In genomic region chr7:64628192-64628591, GRCh38 we compare ENCODE assay signal across 21 cellular contexts. TPM values are rescaled to one million over a fixed set of nuclear protein-coding genes. Genes with fewer than 3 reads are reported as not detected.
A peak's percentile ranks its signal among the peaks of the same experiment; 100 is the strongest.
DNase-seq lines count a peak whose midpoint lies in the region; ATAC-seq and TF ChIP-seq lines count a peak whose summit lies in the region.
"Had no signal": no experiment of that assay in that cellular context is flagged by ENCODE, and none has a peak within 500 bp of the region (broad histone marks: within the 10 kb centered on the region; RNA-seq: fewer than 3 reads in every experiment).

No MANE protein-coding gene starts in this region.

- H3K9me3 ChIP-seq in right lobe of liver (no peaks in the 10 kb centered on the region), suprapubic skin (no peaks in the 10 kb centered on the region)
- H3K9me3 ChIP-seq: Peyer's patch had no signal

- H3K27ac ChIP-seq in right lobe of liver (peak overlapping the region in 2 of 3 donors; percentile 10 to 78), suprapubic skin (peak overlapping the region; percentile 68)
- H3K27ac ChIP-seq: Peyer's patch, SJSA1 had no signal

- intact Hi-C loops in right lobe of liver (cut with DNase I) = no loop called here

- H3K4me1 ChIP-seq in right lobe of liver (peaks cover 0 to 7% (median 0%) of the 10 kb centered on the region in 4 donors), suprapubic skin (peaks cover 11% of the 10 kb centered on the region)
- H3K4me1 ChIP-seq: Peyer's patch, SJSA1 had no signal

- ATAC-seq in right lobe of liver (peak in 3 of 4 donors; percentile 3 to 53 (median 26)), HG02885 (IDR thresholded peaks at IDR 0.05; ENCODE audit: poor library complexity, unreplicated experiment) (no peak)
- ATAC-seq: GM23338 had no signal

- no peak for TF ChIP-seq EP300 in suprapubic skin (IDR thresholded peaks at IDR 0.05)

- peak; percentile 87 for DNase-seq in SKM-1 (lab: John Stamatoyannopoulos, UW; ENCODE audit: unreplicated experiment)
- peak; percentile 78 for DNase-seq in epithelial cell of esophagus (ENCODE audit: low read depth)
- no peak for DNase-seq in right lobe of liver
- no peak for DNase-seq in suprapubic skin (ENCODE audit: low spot score in 2 of 2)
- DNase-seq in NCI-H2081 (lab: John Stamatoyannopoulos, UW) = no peak
- DNase-seq in germinal center (ENCODE audit: low spot score) = no peak
- DNase-seq: ACHN; DND-41; HCEC 1CT; KG1; NCI-H1092 treated with DMSO at 0.1 percent for 48 hours; NCI-H146; NCI-H2081 treated with DMSO at 0.1 percent for 48 hours; NCI-H446 treated with DMSO at 0.1 percent for 48 hours; NCI-H748 treated with DMSO at 0.1 percent for 48 hours; NK-92 treated with Interleukin-12 subunit alpha and Interleukin-12 subunit beta, amount 100 ng/mL, for 24 hours; Peyer's patch; SW 1271 had no signal

- H3K36me3 ChIP-seq in right lobe of liver = no peaks in the 10 kb centered on the region
- no peaks in the 10 kb centered on the region for H3K36me3 ChIP-seq in suprapubic skin
- H3K36me3 ChIP-seq: Peyer's patch, SJSA1 had no signal

- H3K4me3 ChIP-seq in epithelial cell of esophagus (ENCODE audit: low read length) (no peak overlapping the region), right lobe of liver (no peak overlapping the region), suprapubic skin (no peak overlapping the region)
- H3K4me3 ChIP-seq: GM23338, Peyer's patch, SJSA1 had no signal

- no peaks in the 10 kb centered on the region for H3K27me3 ChIP-seq in right lobe of liver
- H3K27me3 ChIP-seq in suprapubic skin = no peaks in the 10 kb centered on the region
- H3K27me3 ChIP-seq: Peyer's patch, SJSA1 had no signal

- TF ChIP-seq POLR2A in right lobe of liver (IDR thresholded peaks at IDR 0.05) (no peak), suprapubic skin (IDR thresholded peaks at IDR 0.05) (no peak)

- no peak for TF ChIP-seq CTCF in epithelial cell of esophagus (IDR thresholded peaks at IDR 0.05; ENCODE audit: insufficient read depth, low read depth, low read length, missing control alignments)
- TF ChIP-seq CTCF in right lobe of liver (IDR thresholded peaks at IDR 0.05) = no peak
- no peak for TF ChIP-seq CTCF in suprapubic skin (IDR thresholded peaks at IDR 0.05)

RNA-seq across cellular contexts. Expression of gene ZNF107, which starts 37.7 kb away (rescaled TPM):
- 1 to 10 TPM; 1.2 to 2.0 (median 1.6) TPM for total RNA-seq in right lobe of liver
- 10 to 100 TPM; 14.4 to 22.8 (median 16.5) TPM for total RNA-seq in suprapubic skin

Comparison
In these comparisons a context has a peak if more than half of its experiments do, and no peak if none do; other contexts are left out.
1. DNase-seq: peak in SKM-1 (single experiment) and epithelial cell of esophagus (single experiment); none in right lobe of liver (0 of 3), suprapubic skin (0 of 2), NCI-H2081 (0 of 2) and germinal center (single experiment).
2. RNA of gene ZNF107, which starts 37.7 kb away (total RNA-seq): 14.4 to 22.8 TPM in suprapubic skin; 1.2 to 2.0 TPM in right lobe of liver; every median in the first group is over 4 times any median in the second.